ENCODE assay signal across 32 cellular contexts in genomic region chr3:8647137-8647970, GRCh38. TPM values are rescaled to one million over a fixed set of nuclear protein-coding genes. Genes with fewer than 3 reads are reported as not detected.
"Had no signal": no experiment of that assay in that cellular context is flagged by ENCODE, and none has a peak within 500 bp of the region (broad histone marks: within the 10 kb centered on the region; RNA-seq: fewer than 3 reads in every experiment).

No MANE protein-coding gene starts in this region.

- H3K4me3 ChIP-seq: esophagus muscularis mucosa, gastrocnemius medialis had no signal

- H3K4me1 ChIP-seq: foreskin keratinocyte, gastrocnemius medialis had no signal

- H3K27ac ChIP-seq: brain microvascular endothelial cell, esophagus muscularis mucosa, foreskin keratinocyte, gastrocnemius medialis, WERI-Rb-1 had no signal

- H3K27me3 ChIP-seq: esophagus muscularis mucosa, gastrocnemius medialis had no signal

- ATAC-seq: activated CD4-positive, CD25-positive, alpha-beta regulatory T cell treated with anti-CD3 and anti-CD28 coated beads, Interleukin-2, amount 50 U/mL, for 24 hours; activated CD8-positive, alpha-beta T cell treated with anti-CD3 and anti-CD28 coated beads for 36 hours; activated T-cell treated with anti-CD3 and anti-CD28 coated beads, Interleukin-2, amount 50 U/mL, for 4 hours; activated T-helper 17 cell treated with anti-CD3 and anti-CD28 coated beads, Interleukin-2, amount 50 U/mL, for 72 hours; effector memory CD8-positive, alpha-beta T cell; foreskin keratinocyte; gastrocnemius medialis; T-helper 17 cell had no signal

- H3K36me3 ChIP-seq: brain microvascular endothelial cell, esophagus muscularis mucosa, gastrocnemius medialis, WERI-Rb-1 had no signal

- DNase-seq: activated B cell treated with CpG ODN at 0.5 μM for 24 hours; activated CD4-positive, alpha-beta T cell treated with anti-CD3 and anti-CD28 coated beads for 48 hours; activated CD4-positive, alpha-beta T cell treated with anti-CD3 and anti-CD28 coated beads, Interleukin-2, amount 50 U/mL, for 1 hour; activated CD4-positive, alpha-beta T cell treated with anti-CD3 and anti-CD28 coated beads, Interleukin-2, amount 50 U/mL, for 48 hours; activated CD8-positive, alpha-beta memory T cell treated with anti-CD3 and anti-CD28 coated beads for 24 hours; activated CD8-positive, alpha-beta T cell treated with anti-CD3 and anti-CD28 coated beads for 36 hours; activated effector memory CD4-positive, alpha-beta T cell treated with Interleukin-2 at 50 U/mL for 16 hours; activated gamma-delta T cell treated with Interleukin-2 at 50 U/mL for 16 hours; activated naive CD4-positive, alpha-beta T cell treated with anti-CD3 and anti-CD28 coated beads, Interleukin-2, amount 50 U/mL, for 16 hours; activated naive CD4-positive, alpha-beta T cell treated with Interleukin-2 at 50 U/mL for 16 hours; activated T-cell treated with anti-CD3 and anti-CD28 coated beads, Interleukin-2, amount 50 U/mL, for 4 hours; amniotic stem cell; anterior cingulate cortex; brain microvascular endothelial cell; caudate nucleus; cortex of kidney; dermis blood vessel endothelial cell; effector CD4-positive, alpha-beta T cell; effector memory CD8-positive, alpha-beta T cell; erythroblast; foreskin keratinocyte; gastrocnemius medialis; glutamatergic neuron; T-helper 1 cell; T-helper 17 cell; T1000; WERI-Rb-1 had no signal

- H3K9me3 ChIP-seq: esophagus muscularis mucosa, gastrocnemius medialis had no signal

RNA-seq across cellular contexts. Expression of gene SSUH2, which starts 2.8 kb away (rescaled TPM):
- total RNA-seq: activated B cell treated with CpG ODN at 0.5 μM for 24 hours; activated T-cell treated with anti-CD3 and anti-CD28 coated beads, Interleukin-2, amount 50 U/mL, for 4 hours; astrocyte; chondrocyte; dermis blood vessel endothelial cell; T-helper 17 cell had no signal
